ENCODE assay signal across 14 cellular contexts in genomic region chr2:223057545-223057944, GRCh38. TPM values are rescaled to one million over a fixed set of nuclear protein-coding genes. Genes with fewer than 3 reads are reported as not detected.
DNase-seq lines count a peak whose midpoint lies in the region; ATAC-seq and TF ChIP-seq lines count a peak whose summit lies in the region.
"Had no signal": no experiment of that assay in that cellular context is flagged by ENCODE, and none has a peak within 500 bp of the region (broad histone marks: within the 10 kb centered on the region; RNA-seq: fewer than 3 reads in every experiment).

No MANE protein-coding gene starts in this region.

- H3K4me2 ChIP-seq in mammary epithelial cell (ENCODE audit: insufficient read depth, low read depth, low read length) = no peak overlapping the region

- no peak overlapping the region for H3K4me3 Mint-ChIP-seq in T-helper 2 cell treated with Interferon-gamma antibody and Interleukin-4, amounts not matched to agents 5 μg/mL and 100 μg/mL, for 36 hours
- H3K4me3 Mint-ChIP-seq: immature natural killer cell had no signal

- no peak for TF ChIP-seq POLR2A in breast epithelium (IDR thresholded peaks at IDR 0.05)
- no peak for TF ChIP-seq POLR2A in heart left ventricle (IDR thresholded peaks at IDR 0.05)
- no peak for TF ChIP-seq POLR2A in prostate gland (IDR thresholded peaks at IDR 0.05)
- no peak for TF ChIP-seq POLR2A in vagina (IDR thresholded peaks at IDR 0.05)

- peak; percentile 19 to 50 (median 24) for ATAC-seq in heart left ventricle
- no peak for ATAC-seq in HG03342 (IDR thresholded peaks at IDR 0.05; ENCODE audit: unreplicated experiment)

- 69% methylated on average over 3 of the region's 3 CpGs for WGBS in mammary epithelial cell (ENCODE audit: low coverage, missing lambda C conversion rate)
- WGBS in heart left ventricle, 4 donors = 44 to 63% (median 47%) methylated on average over 3 of the region's 3 CpGs
- 84% methylated on average over 3 of the region's 3 CpGs for WGBS in prostate gland

- DNase-seq in breast epithelium (ENCODE audit: low spot score in 2 of 2) (no peak), mammary epithelial cell (no peak), heart left ventricle (no peak), prostate gland (ENCODE audit: low spot score) (no peak), vagina (ENCODE audit: extremely low spot score in 2 of 2) (no peak), Kasumi-1 (lab: John Stamatoyannopoulos, UW) (no peak)
- no peak for DNase-seq in T-helper 2 cell treated with Interferon-gamma antibody and Interleukin-4, amounts not matched to agents 5 μg/mL and 100 μg/mL, for 36 hours (ENCODE audit: low spot score)
- DNase-seq: activated CD4-positive, alpha-beta T cell treated with anti-CD3 and anti-CD28 coated beads for 1 hour; cortex of kidney; immature natural killer cell; NCI-H187 treated with DMSO at 0.1 percent for 48 hours; small intestine; SW 1271 had no signal

- H3K79me2 ChIP-seq in mammary epithelial cell (ENCODE audit: insufficient read depth, low read length) = no peaks in the 10 kb centered on the region

- no peaks in the 10 kb centered on the region for H3K36me3 Mint-ChIP-seq in T-helper 2 cell treated with Interferon-gamma antibody and Interleukin-4, amounts not matched to agents 5 μg/mL and 100 μg/mL, for 36 hours (ENCODE audit: low read depth)
- H3K36me3 Mint-ChIP-seq: immature natural killer cell had no signal

- no peaks in the 10 kb centered on the region for H3K27me3 ChIP-seq in breast epithelium
- no peaks in the 10 kb centered on the region for H3K27me3 ChIP-seq in mammary epithelial cell (ENCODE audit: insufficient read depth, low read length)
- no peaks in the 10 kb centered on the region for H3K27me3 ChIP-seq in heart left ventricle
- H3K27me3 ChIP-seq in prostate gland (replicated peaks; ENCODE audit: insufficient read depth) = no peaks in the 10 kb centered on the region
- no peaks in the 10 kb centered on the region for H3K27me3 ChIP-seq in vagina

- no peaks in the 10 kb centered on the region for H3K27me3 Mint-ChIP-seq in T-helper 2 cell treated with Interferon-gamma antibody and Interleukin-4, amounts not matched to agents 5 μg/mL and 100 μg/mL, for 36 hours (ENCODE audit: low read depth)

- CTCF ChIA-PET in mammary epithelial cell (lab: Charles Lee; ENCODE audit: low non-redundant PET) = no interaction called here

- H3K36me3 ChIP-seq in breast epithelium = no peaks in the 10 kb centered on the region
- no peaks in the 10 kb centered on the region for H3K36me3 ChIP-seq in mammary epithelial cell (ENCODE audit: insufficient read depth, low read length)
- no peaks in the 10 kb centered on the region for H3K36me3 ChIP-seq in heart left ventricle
- no peaks in the 10 kb centered on the region for H3K36me3 ChIP-seq in prostate gland
- H3K36me3 ChIP-seq in vagina = no peaks in the 10 kb centered on the region

- dilution Hi-C loops in mammary epithelial cell (cut with HindIII; ENCODE audit: low sequenced_read_pairs) = no loop called here

- no peak overlapping the region for H3K27ac Mint-ChIP-seq in T-helper 2 cell treated with Interferon-gamma antibody and Interleukin-4, amounts not matched to agents 5 μg/mL and 100 μg/mL, for 36 hours
- H3K27ac Mint-ChIP-seq: immature natural killer cell had no signal

- H4K20me1 ChIP-seq in mammary epithelial cell (ENCODE audit: insufficient read depth, low read length) = no peaks in the 10 kb centered on the region

- H3K9me3 ChIP-seq in breast epithelium (no peaks in the 10 kb centered on the region), mammary epithelial cell (replicated peaks; ENCODE audit: insufficient read depth, low read length) (no peaks in the 10 kb centered on the region), heart left ventricle (no peaks in the 10 kb centered on the region), prostate gland (no peaks in the 10 kb centered on the region), vagina (no peaks in the 10 kb centered on the region)

- no peak overlapping the region for H2AFZ ChIP-seq in mammary epithelial cell (ENCODE audit: low read depth, low read length)

- TF ChIP-seq CTCF in breast epithelium (IDR thresholded peaks at IDR 0.05) (no peak), mammary epithelial cell (conservative IDR thresholded peaks at IDR 0.05 in 1 of 2, IDR thresholded peaks at IDR 0.05 in 1 of 2; ENCODE audit: extremely low read depth in 1 of 2, insufficient read depth in 1 of 2, low read depth in 1 of 2, low read length in 2 of 2) (no peak), heart left ventricle (IDR thresholded peaks at IDR 0.05) (no peak), prostate gland (IDR thresholded peaks at IDR 0.05) (no peak), vagina (IDR thresholded peaks at IDR 0.05) (no peak)

- intact Hi-C loops in breast epithelium (cut with DNase I; ENCODE audit: low total_unique reads) = no loop called here
- intact Hi-C loops in mammary epithelial cell (cut with micrococcal nuclease) = no loop called here
- intact Hi-C loops in heart left ventricle (cut with DNase I) = loop anchor here in 2 of 10 donors (5.0 kb wide), 2 partner anchors 35 to 45 kb away; no protein-coding TSS in a partner anchor
- intact Hi-C loops in prostate gland (cut with DNase I) = no loop called here
- intact Hi-C loops in vagina (cut with DNase I) = no loop called here

- H3K9ac ChIP-seq in mammary epithelial cell (ENCODE audit: insufficient read depth, low read length) = no peak overlapping the region

- peak overlapping the region; percentile 83 to 93 for H3K27ac ChIP-seq in breast epithelium
- no peak overlapping the region for H3K27ac ChIP-seq in mammary epithelial cell (ENCODE audit: insufficient read depth, low read depth, low read length)
- H3K27ac ChIP-seq in heart left ventricle = peak overlapping the region in 11 of 12 donors; percentile 62 to 86 (median 75)
- H3K27ac ChIP-seq in prostate gland = peak overlapping the region; percentile 30 to 58
- peak overlapping the region; percentile 87 for H3K27ac ChIP-seq in vagina

- in situ Hi-C loops in mammary epithelial cell (cut with MboI; ENCODE audit: low sequenced_read_pairs in 2 of 2) = no loop called here

- H3K4me3 ChIP-seq in breast epithelium (no peak overlapping the region), mammary epithelial cell (replicated peaks in 1 of 3; ENCODE audit: insufficient read depth in 1 of 3, low read depth in 2 of 3, low read length in 3 of 3) (no peak overlapping the region), heart left ventricle (no peak overlapping the region), prostate gland (no peak overlapping the region), vagina (no peak overlapping the region)

- BruUV-seq in mammary epithelial cell (replicated peaks; lab: Mats Ljungman, UMichigan) = no TSS peak

- no peaks in the 10 kb centered on the region for H3K9me3 Mint-ChIP-seq in T-helper 2 cell treated with Interferon-gamma antibody and Interleukin-4, amounts not matched to agents 5 μg/mL and 100 μg/mL, for 36 hours

- no peaks in the 10 kb centered on the region for H3K4me1 Mint-ChIP-seq in T-helper 2 cell treated with Interferon-gamma antibody and Interleukin-4, amounts not matched to agents 5 μg/mL and 100 μg/mL, for 36 hours (ENCODE audit: low read depth)
- H3K4me1 Mint-ChIP-seq: immature natural killer cell had no signal

- H3K4me1 ChIP-seq in breast epithelium = peaks cover 0 to 10% of the 10 kb centered on the region in 2 donors
- H3K4me1 ChIP-seq in mammary epithelial cell (ENCODE audit: insufficient read depth, low read length) = peaks cover 5% of the 10 kb centered on the region
- peaks cover 0 to 41% (median 13%) of the 10 kb centered on the region in 12 donors for H3K4me1 ChIP-seq in heart left ventricle
- no peaks in the 10 kb centered on the region for H3K4me1 ChIP-seq in prostate gland (replicated peaks)
- peaks cover 37% of the 10 kb centered on the region for H3K4me1 ChIP-seq in vagina

RNA-seq across cellular contexts. Expression of gene KCNE4, which starts 5.6 kb away (rescaled TPM):
- total RNA-seq in breast epithelium = 10 to 100 TPM in 1 of 3 donors, 1 to 10 TPM in 2; 5.0 to 26.2 (median 9.3) TPM
- total RNA-seq in mammary epithelial cell = under 1 TPM; 0.33 to 0.71 TPM
- 0.25 TPM for polyA plus RNA-seq in mammary epithelial cell
- polyA minus RNA-seq in mammary epithelial cell = not detected
- 1 to 10 TPM in 8 of 9 donors, under 1 TPM in 1; 0.69 to 3.7 (median 1.6) TPM for total RNA-seq in heart left ventricle
- polyA plus RNA-seq in heart left ventricle = 1 to 10 TPM; 1.5 to 2.4 TPM
- 1 to 10 TPM; 1.0 to 4.1 TPM for total RNA-seq in prostate gland
- 4.9 TPM for total RNA-seq in vagina
- polyA plus RNA-seq: immature natural killer cell had no signal
